Comparison of ENCODE assay signal across 15 cellular contexts in the genomic region with DNA sequence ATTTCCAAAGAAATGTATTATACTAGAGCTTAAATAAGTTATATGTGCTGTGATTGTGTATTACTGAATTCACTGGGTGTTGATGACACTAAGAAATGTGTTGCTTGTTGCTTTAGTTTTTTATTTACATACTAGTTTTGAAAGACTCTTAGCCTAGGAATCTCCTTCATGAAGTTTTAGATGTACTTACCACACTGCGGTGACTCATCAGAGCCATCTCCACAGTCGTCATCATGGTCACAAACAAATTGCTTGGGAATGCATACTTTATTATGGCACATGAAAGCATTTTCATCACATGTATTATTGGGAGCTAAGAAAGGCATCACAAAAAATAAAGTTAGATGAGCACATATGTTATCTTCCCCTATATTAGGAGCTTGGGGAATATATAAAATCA.
A peak's percentile ranks its signal among the peaks of the same experiment; 100 is the strongest.
DNase-seq lines count a peak whose midpoint lies in the region; ATAC-seq and TF ChIP-seq lines count a peak whose summit lies in the region.
"Had no signal": no experiment of that assay in that cellular context is flagged by ENCODE, and none has a peak within 500 bp of the region (broad histone marks: within the 10 kb centered on the region; RNA-seq: fewer than 3 reads in every experiment).

No MANE protein-coding gene starts in this region.

- no peak overlapping the region for H3K23ac ChIP-seq in IMR-90 (ENCODE audit: low read depth, low read length)

- no peak overlapping the region for H3K9ac ChIP-seq in IMR-90 (ENCODE audit: low read depth, low read length)
- H3K9ac ChIP-seq: BLaER1 had no signal

- TF ChIP-seq CTCF in IMR-90 (conservative IDR thresholded peaks at IDR 0.05; ENCODE audit: low read depth, low read length) (no peak), tibial artery (IDR thresholded peaks at IDR 0.05) (no peak)

- H4K5ac ChIP-seq in IMR-90 (ENCODE audit: low read depth, low read length): no peak overlapping the region

- POLR2A ChIA-PET in IMR-90 (lab: Charles Lee; ENCODE audit: unreplicated experiment): interaction anchor here (0.7 kb wide), 1 partner anchor 24 kb away, joined by 3 read pairs; no protein-coding TSS in a partner anchor

- no peak for TF ChIP-seq POLR2A in IMR-90 (IDR thresholded peaks at IDR 0.05; ENCODE audit: low read depth, low read length)

- no peak overlapping the region for H2BK5ac ChIP-seq in IMR-90 (ENCODE audit: low read depth, low read length, poor library complexity, severe bottlenecking)

- DNase-seq in AG08395 (ENCODE audit: low spot score) (peak; percentile 63), IMR-90 (peak; percentile 60), astrocyte of the hippocampus (ENCODE audit: low read depth, low spot score) (peak; percentile 74), glomerular visceral epithelial cell (ENCODE audit: extremely low spot score) (peak; percentile 41), activated gamma-delta T cell (lab: John Stamatoyannopoulos, UW) (no peak), tibial artery (no peak), iPS-NIHi11 (ENCODE audit: low spot score) (no peak)
- DNase-seq: activated CD4-positive, alpha-beta memory T cell treated with anti-CD3 and anti-CD28 coated beads, Interleukin-2, amount 10 ng/mL, durations not matched to agents 7 days and 5 days; aorta; NCI-H146; NCI-H2227 treated with DMSO at 0.1 percent for 48 hours had no signal

- ATAC-seq in IMR-90 (ENCODE audit: low read depth) (no peak), GM18868 (IDR thresholded peaks at IDR 0.05; ENCODE audit: unreplicated experiment) (no peak)
- ATAC-seq: gastroesophageal sphincter; stimulated activated effector memory CD8-positive, alpha-beta T cell treated with anti-CD3 and anti-CD28 coated beads, Interleukin-12 subunit alpha, Interleukin-12 subunit beta, amount 100 ng/mL, for 72 hours had no signal

- H3K14ac ChIP-seq in IMR-90 (replicated peaks; ENCODE audit: low read depth, low read length): no peak overlapping the region

- no peak for TF ChIP-seq RAD21 in IMR-90 (IDR thresholded peaks at IDR 0.05; ENCODE audit: low read length)

- BruUV-seq in IMR-90 (replicated peaks; lab: Mats Ljungman, UMichigan): no TSS peak

- no peak overlapping the region for H2BK15ac ChIP-seq in IMR-90 (ENCODE audit: low read depth, low read length)

- H3K27ac ChIP-seq in IMR-90 (ENCODE audit: insufficient read depth, low read length) (no peak overlapping the region), tibial artery (no peak overlapping the region)
- H3K27ac ChIP-seq: BLaER1, gastroesophageal sphincter had no signal

- H2AK9ac ChIP-seq in IMR-90 (replicated peaks; ENCODE audit: low read depth, low read length, poor library complexity): no peak overlapping the region

- H4K91ac ChIP-seq in IMR-90 (ENCODE audit: insufficient read depth, low read depth, low read length): no peak overlapping the region

- H3K4me3 ChIP-seq in IMR-90 (ENCODE audit: insufficient read depth, low read depth, low read length) (no peak overlapping the region), tibial artery (no peak overlapping the region)
- H3K4me3 ChIP-seq: BLaER1, gastroesophageal sphincter had no signal

- no peak overlapping the region for H3K4ac ChIP-seq in IMR-90 (ENCODE audit: low read depth, low read length)

- H3K79me1 ChIP-seq in IMR-90 (ENCODE audit: low read depth in 1 of 2, low read length in 2 of 2): no peaks in the 10 kb centered on the region

- H3K9me1 ChIP-seq in IMR-90 (ENCODE audit: insufficient read depth, low read length): no peaks in the 10 kb centered on the region

- no peak overlapping the region for H3K4me2 ChIP-seq in IMR-90 (ENCODE audit: low read depth, low read length)
- H3K4me2 ChIP-seq: BLaER1 had no signal

- no peak overlapping the region for H2BK120ac ChIP-seq in IMR-90 (ENCODE audit: low read depth, low read length)

- in situ Hi-C loops in IMR-90 (cut with MboI; ENCODE audit: low sequenced_read_pairs): no loop called here

- H4K20me1 ChIP-seq in IMR-90 (ENCODE audit: insufficient read depth, low read length): no peaks in the 10 kb centered on the region
- H4K20me1 ChIP-seq: BLaER1 had no signal

- no peak overlapping the region for H2BK20ac ChIP-seq in IMR-90 (ENCODE audit: low read depth, low read length)

- CTCF ChIA-PET in IMR-90 (lab: Yijun Ruan, JAX): interaction anchor here (0.7 kb wide), 1 partner anchor 45 kb away, joined by 3 read pairs; no protein-coding TSS in a partner anchor

- H3K27me3 ChIP-seq in IMR-90 (ENCODE audit: control insufficient read depth, insufficient read depth, low read length) (no peaks in the 10 kb centered on the region), tibial artery (no peaks in the 10 kb centered on the region)
- H3K27me3 ChIP-seq: BLaER1, gastroesophageal sphincter had no signal

- dilution Hi-C loops in IMR-90 (cut with HindIII; ENCODE audit: low sequenced_read_pairs, unreplicated experiment): no loop called here

- intact Hi-C loops in IMR-90 (cut with micrococcal nuclease) (no loop called here), tibial artery (cut with DNase I; ENCODE audit: low total_unique reads) (no loop called here)

- no peak overlapping the region for H2AFZ ChIP-seq in IMR-90 (replicated peaks; ENCODE audit: low read length, poor library complexity)

- H3K56ac ChIP-seq in IMR-90 (ENCODE audit: extremely low read depth, insufficient read depth, low read length): no peak overlapping the region

- no peak overlapping the region for H3K18ac ChIP-seq in IMR-90 (ENCODE audit: low read depth, low read length)

- H3K36me3 ChIP-seq in IMR-90 (ENCODE audit: control insufficient read depth, insufficient read depth, low read length) (no peaks in the 10 kb centered on the region), tibial artery (no peaks in the 10 kb centered on the region)
- H3K36me3 ChIP-seq: BLaER1, gastroesophageal sphincter had no signal

- H3K9me3 ChIP-seq in IMR-90 (ENCODE audit: control insufficient read depth, insufficient read depth, low read length) (no peaks in the 10 kb centered on the region), tibial artery (no peaks in the 10 kb centered on the region)
- H3K9me3 ChIP-seq: BLaER1, gastroesophageal sphincter had no signal

- WGBS in IMR-90 (ENCODE audit: extremely low coverage in 2 of 2, insufficient read length in 1 of 2), 2 experiments: no CpG with 5 or more reads among the region's 2 CpGs

- no peak overlapping the region for H4K8ac ChIP-seq in IMR-90 (ENCODE audit: low read depth in 2 of 2, low read length in 2 of 2)

- H3K4me1 ChIP-seq in IMR-90 (ENCODE audit: control insufficient read depth, insufficient read depth, low read length): no peaks in the 10 kb centered on the region
- no peaks in the 10 kb centered on the region for H3K4me1 ChIP-seq in tibial artery
- H3K4me1 ChIP-seq: BLaER1, gastroesophageal sphincter had no signal

- H2AK5ac ChIP-seq in IMR-90 (ENCODE audit: low read depth, low read length): no peak overlapping the region

TF ChIP-seq in IMR-90, 13 proteins besides CTCF, POLR2A, EP300 and RAD21:
- TF ChIP-seq CEBPB (IDR thresholded peaks at IDR 0.05; ENCODE audit: low read depth, low read length) (no peak), FOS (IDR thresholded peaks at IDR 0.05; ENCODE audit: low read depth, low read length) (peak; percentile 42; the same call in 1 of the 2 replicates)

Comparison
In these comparisons a context has a peak if more than half of its experiments do, and no peak if none do; other contexts are left out.
1. DNase-seq: peak in AG08395 (single experiment), IMR-90 (single experiment), astrocyte of the hippocampus (single experiment) and glomerular visceral epithelial cell (single experiment); none in activated gamma-delta T cell (single experiment), tibial artery (0 of 2) and iPS-NIHi11 (single experiment).